In the genomic region with DNA sequence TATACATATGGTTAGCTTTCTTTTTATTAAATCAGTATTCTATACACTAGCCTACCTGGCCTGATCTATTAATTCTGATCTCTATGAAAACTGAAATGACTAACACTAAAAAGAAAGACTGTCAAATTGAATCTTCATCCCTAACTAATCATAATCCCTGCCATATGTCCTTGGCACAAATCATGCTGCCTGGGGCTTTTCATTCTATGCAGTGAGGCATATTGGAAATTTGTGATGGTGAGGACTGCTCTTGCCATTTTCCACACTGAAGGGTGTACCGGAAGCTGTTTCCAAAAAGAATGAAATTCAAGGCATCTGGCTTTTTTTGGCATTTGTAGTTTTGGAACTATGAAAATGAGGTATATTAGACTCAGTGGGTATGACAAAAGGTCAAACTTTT, we compare ENCODE assay signal across 17 cellular contexts.
"Had no signal": no experiment of that assay in that cellular context is flagged by ENCODE, and none has a peak within 500 bp of the region (broad histone marks: within the 10 kb centered on the region; RNA-seq: fewer than 3 reads in every experiment).

No MANE protein-coding gene starts in this region.

- H3K4me1 ChIP-seq: SJSA1 had no signal

- H3K9me3 ChIP-seq: SJSA1 had no signal

- H3K9ac ChIP-seq: KMS-11 had no signal

- H3K4me3 ChIP-seq: K562, SJSA1, SK-N-MC had no signal

- H3K27me3 ChIP-seq: SJSA1 had no signal

- DNase-seq: Kasumi-1, MM.1S, NCI-H1092 treated with DMSO at 0.1 percent for 48 hours, NCI-H1436, NCI-H1930, NCI-H2081 treated with DMSO at 0.1 percent for 48 hours, NCI-H2227 treated with DMSO at 0.1 percent for 48 hours, NCI-H510A, NCI-H524 treated with DMSO at 0.1 percent for 48 hours, Right ventricle myocardium superior, RPMI8226, SIG-M5 had no signal

- H3K36me3 ChIP-seq: SJSA1 had no signal

- H3K27ac ChIP-seq: HL-60, KMS-11, SJSA1, SK-N-MC had no signal
